10 cellular contexts compared by ENCODE assay signal in the genomic region with DNA sequence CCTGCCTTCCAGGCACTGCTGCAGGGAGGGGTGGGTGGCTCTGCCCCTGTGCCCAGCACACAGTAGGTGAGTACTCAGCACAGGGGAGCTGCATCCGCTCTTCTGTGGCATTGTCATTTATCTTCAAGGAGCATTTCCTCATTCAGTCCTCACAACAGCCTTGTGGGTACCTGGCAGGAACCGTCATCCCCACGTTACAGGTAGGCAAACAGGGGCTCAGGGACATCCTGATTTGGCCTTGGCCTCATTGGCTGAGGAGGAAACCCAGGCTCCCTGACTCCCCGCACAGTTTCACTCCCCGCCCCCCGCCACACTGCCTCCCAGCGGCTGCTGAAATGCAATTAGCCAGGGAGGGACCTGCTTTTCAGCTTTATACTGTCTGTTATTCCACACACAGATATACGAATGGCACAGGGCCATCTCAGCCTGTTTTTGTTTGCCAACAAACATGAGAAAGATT. TPM values are rescaled to one million over a fixed set of nuclear protein-coding genes. Genes with fewer than 3 reads are reported as not detected.
DNase-seq lines count a peak whose midpoint lies in the region; ATAC-seq, FAIRE-seq and TF ChIP-seq lines count a peak whose summit lies in the region.
"Had no signal": no experiment of that assay in that cellular context is flagged by ENCODE, and none has a peak within 500 bp of the region (broad histone marks: within the 10 kb centered on the region; RNA-seq: fewer than 3 reads in every experiment).

No MANE protein-coding gene starts in this region.

- H3K9me3 Mint-ChIP-seq in activated CD4-positive, alpha-beta memory T cell treated with anti-CD3 and anti-CD28 coated beads for 36 hours = no peaks in the 10 kb centered on the region
- no peaks in the 10 kb centered on the region for H3K9me3 Mint-ChIP-seq in activated CD4-positive, alpha-beta memory T cell treated with anti-CD3 and anti-CD28 coated beads, Interleukin-2, amount 10 ng/mL, durations not matched to agents 7 days and 5 days
- H3K9me3 Mint-ChIP-seq: activated T-helper 1 cell treated with anti-CD3 and anti-CD28 coated beads, Interleukin-12 subunit alpha, Interleukin-12 subunit beta, Interleukin-2, Interleukin-4 antibody, amounts not matched to agents 30 ng/mL and 10 ng/mL and 1 ng/mL, durations not matched to agents 14 hours and 24 hours and 36 hours had no signal

- no peak overlapping the region for H3K4me3 Mint-ChIP-seq in activated CD4-positive, alpha-beta memory T cell treated with anti-CD3 and anti-CD28 coated beads for 36 hours
- H3K4me3 Mint-ChIP-seq in activated CD4-positive, alpha-beta memory T cell treated with anti-CD3 and anti-CD28 coated beads, Interleukin-2, amount 10 ng/mL, durations not matched to agents 7 days and 5 days = no peak overlapping the region
- H3K4me3 Mint-ChIP-seq: activated T-helper 1 cell treated with anti-CD3 and anti-CD28 coated beads, Interleukin-12 subunit alpha, Interleukin-12 subunit beta, Interleukin-2, Interleukin-4 antibody, amounts not matched to agents 30 ng/mL and 10 ng/mL and 1 ng/mL, durations not matched to agents 14 hours and 24 hours and 36 hours had no signal

- H3K9me3 ChIP-seq in OCI-LY7 (ENCODE audit: low read length) = no peaks in the 10 kb centered on the region
- H3K9me3 ChIP-seq in small intestine (ENCODE audit: control insufficient read depth, low read depth) = no peaks in the 10 kb centered on the region
- no peaks in the 10 kb centered on the region for H3K9me3 ChIP-seq in vagina

- no peak for ATAC-seq in HG03442 (IDR thresholded peaks at IDR 0.05; ENCODE audit: unreplicated experiment)

- DNase-seq in activated CD4-positive, alpha-beta memory T cell treated with anti-CD3 and anti-CD28 coated beads for 36 hours = peak; percentile 15
- no peak for DNase-seq in activated CD4-positive, alpha-beta memory T cell treated with anti-CD3 and anti-CD28 coated beads, Interleukin-2, amount 10 ng/mL, durations not matched to agents 7 days and 5 days
- peak; percentile 63 for DNase-seq in OCI-LY7 (ENCODE audit: low spot score)
- peak; percentile 49 for DNase-seq in germinal center (ENCODE audit: low spot score)
- peak; percentile 49 for DNase-seq in small intestine
- DNase-seq in vagina (ENCODE audit: extremely low spot score in 2 of 2) = no peak
- no peak for DNase-seq in C1 segment of cervical spinal cord (lab: John Stamatoyannopoulos, UW)

- BruUV-seq in OCI-LY7 (replicated peaks; lab: Mats Ljungman, UMichigan) = no TSS peak

- peak; percentile 88 for TF ChIP-seq CTCF in OCI-LY7 (conservative IDR thresholded peaks at IDR 0.05; ENCODE audit: low read length)
- no peak for TF ChIP-seq CTCF in vagina (IDR thresholded peaks at IDR 0.05)

- CTCF ChIA-PET in activated CD4-positive, alpha-beta memory T cell treated with anti-CD3 and anti-CD28 coated beads for 36 hours (lab: Charles Lee) = no interaction called here
- CTCF ChIA-PET in activated CD4-positive, alpha-beta memory T cell treated with anti-CD3 and anti-CD28 coated beads, Interleukin-2, amount 10 ng/mL, durations not matched to agents 7 days and 5 days (lab: Charles Lee) = interaction anchor here (1.1 kb wide), 1 partner anchor 57 kb away, joined by 4 read pairs; no protein-coding TSS in a partner anchor
- CTCF ChIA-PET in OCI-LY7 (lab: Charles Lee; ENCODE audit: unreplicated experiment) = interaction anchor here (0.6 kb wide), 1 partner anchor 124 kb away, joined by 3 read pairs; no protein-coding TSS in a partner anchor

- peaks cover 9% of the 10 kb centered on the region for H3K4me1 Mint-ChIP-seq in activated CD4-positive, alpha-beta memory T cell treated with anti-CD3 and anti-CD28 coated beads for 36 hours (ENCODE audit: low read depth)
- peaks cover 7% of the 10 kb centered on the region for H3K4me1 Mint-ChIP-seq in activated CD4-positive, alpha-beta memory T cell treated with anti-CD3 and anti-CD28 coated beads, Interleukin-2, amount 10 ng/mL, durations not matched to agents 7 days and 5 days

- peak overlapping the region; percentile 67; the same call in 1 of the 2 replicates for H2AFZ ChIP-seq in OCI-LY7 (ENCODE audit: low read length)

- intact Hi-C loops in activated CD4-positive, alpha-beta memory T cell treated with anti-CD3 and anti-CD28 coated beads for 36 hours (cut with micrococcal nuclease) = no loop called here
- intact Hi-C loops in OCI-LY7 (cut with micrococcal nuclease; ENCODE audit: unreplicated experiment) = no loop called here
- intact Hi-C loops in vagina (cut with DNase I) = no loop called here

- peaks cover 6% of the 10 kb centered on the region for H3K27me3 Mint-ChIP-seq in activated CD4-positive, alpha-beta memory T cell treated with anti-CD3 and anti-CD28 coated beads for 36 hours
- peaks cover 11% of the 10 kb centered on the region for H3K27me3 Mint-ChIP-seq in activated CD4-positive, alpha-beta memory T cell treated with anti-CD3 and anti-CD28 coated beads, Interleukin-2, amount 10 ng/mL, durations not matched to agents 7 days and 5 days

- POLR2A ChIA-PET in activated CD4-positive, alpha-beta memory T cell treated with anti-CD3 and anti-CD28 coated beads for 36 hours (lab: Charles Lee) = interaction anchor here (1.7 kb wide), 1 partner anchor 18 kb away, joined by 3 read pairs; no protein-coding TSS in a partner anchor
- POLR2A ChIA-PET in activated CD4-positive, alpha-beta memory T cell treated with anti-CD3 and anti-CD28 coated beads, Interleukin-2, amount 10 ng/mL, durations not matched to agents 7 days and 5 days (lab: Charles Lee) = no interaction called here
- POLR2A ChIA-PET in OCI-LY7 (lab: Charles Lee) = interaction anchor here (0.7 kb wide), 1 partner anchor 100 kb away, joined by 3 read pairs; no protein-coding TSS in a partner anchor

- no peak overlapping the region for H3K27ac ChIP-seq in OCI-LY7 (ENCODE audit: low read depth, low read length, poor library complexity, severe bottlenecking)
- H3K27ac ChIP-seq in small intestine (ENCODE audit: low read depth in 1 of 2, low read length in 1 of 2) = no peak overlapping the region
- no peak overlapping the region for H3K27ac ChIP-seq in vagina

- H3K4me1 ChIP-seq in OCI-LY7 (ENCODE audit: insufficient read depth, low read length, poor library complexity, severe bottlenecking) (peaks cover 38% of the 10 kb centered on the region), small intestine (ENCODE audit: control insufficient read depth in 2 of 2, insufficient read depth in 1 of 2, low read depth in 1 of 2, low read length in 1 of 2) (peaks cover 0 to 4% of the 10 kb centered on the region in 2 donors), vagina (peaks cover 24% of the 10 kb centered on the region)

- H3K27me3 ChIP-seq in small intestine (ENCODE audit: control insufficient read depth in 2 of 2, insufficient read depth in 2 of 2, low read length in 2 of 2) = no peaks in the 10 kb centered on the region
- H3K27me3 ChIP-seq in vagina = no peaks in the 10 kb centered on the region

- H3K9me2 ChIP-seq in OCI-LY7 (ENCODE audit: insufficient read depth, low read length) = no peaks in the 10 kb centered on the region

- H3K79me2 ChIP-seq in OCI-LY7 (ENCODE audit: insufficient read depth, low read depth, low read length) = no peaks in the 10 kb centered on the region

- FAIRE-seq in small intestine (lab: Jason Lieb, UNC) = no peak

- H3K4me2 ChIP-seq in OCI-LY7 (ENCODE audit: low read length) = peak overlapping the region; percentile 28

- H3K36me3 Mint-ChIP-seq in activated CD4-positive, alpha-beta memory T cell treated with anti-CD3 and anti-CD28 coated beads for 36 hours = no peaks in the 10 kb centered on the region
- H3K36me3 Mint-ChIP-seq in activated CD4-positive, alpha-beta memory T cell treated with anti-CD3 and anti-CD28 coated beads, Interleukin-2, amount 10 ng/mL, durations not matched to agents 7 days and 5 days (ENCODE audit: low read depth) = no peaks in the 10 kb centered on the region

- H4K20me1 ChIP-seq in OCI-LY7 (ENCODE audit: insufficient read depth, low read length) = no peaks in the 10 kb centered on the region

- TF ChIP-seq POLR2A in vagina (IDR thresholded peaks at IDR 0.05) = no peak

- 20 to 50% (median 26%) methylated on average over 8 of the region's 8 CpGs for WGBS in small intestine, 3 donors

- no peak overlapping the region for H3K4me3 ChIP-seq in OCI-LY7 (ENCODE audit: low read depth, low read length, poor library complexity, severe bottlenecking)
- H3K4me3 ChIP-seq in small intestine (ENCODE audit: low read depth in 1 of 2, low read length in 2 of 2) = no peak overlapping the region
- H3K4me3 ChIP-seq in vagina = no peak overlapping the region

- no peaks in the 10 kb centered on the region for H3K36me3 ChIP-seq in OCI-LY7 (ENCODE audit: insufficient read depth, low read length)
- no peaks in the 10 kb centered on the region for H3K36me3 ChIP-seq in small intestine (ENCODE audit: control insufficient read depth in 2 of 2, insufficient read depth in 2 of 2, low read length in 2 of 2)
- H3K36me3 ChIP-seq in vagina = no peaks in the 10 kb centered on the region

- no peak overlapping the region for H3K27ac Mint-ChIP-seq in activated CD4-positive, alpha-beta memory T cell treated with anti-CD3 and anti-CD28 coated beads for 36 hours
- no peak overlapping the region for H3K27ac Mint-ChIP-seq in activated CD4-positive, alpha-beta memory T cell treated with anti-CD3 and anti-CD28 coated beads, Interleukin-2, amount 10 ng/mL, durations not matched to agents 7 days and 5 days
- H3K27ac Mint-ChIP-seq: activated T-helper 1 cell treated with anti-CD3 and anti-CD28 coated beads, Interleukin-12 subunit alpha, Interleukin-12 subunit beta, Interleukin-2, Interleukin-4 antibody, amounts not matched to agents 30 ng/mL and 10 ng/mL and 1 ng/mL, durations not matched to agents 14 hours and 24 hours and 36 hours had no signal

RNA-seq across cellular contexts. Expression of gene PNPLA1, which starts 24.3 kb away (rescaled TPM):
- total RNA-seq in activated CD4-positive, alpha-beta memory T cell treated with anti-CD3 and anti-CD28 coated beads for 36 hours = not detected
- under 1 TPM in 1 of 2 experiments, not detected in 1; 0.13 TPM for total RNA-seq in activated CD4-positive, alpha-beta memory T cell treated with anti-CD3 and anti-CD28 coated beads, Interleukin-2, amount 10 ng/mL, durations not matched to agents 7 days and 5 days
- total RNA-seq in OCI-LY7 (2014; rRNA removed; shearing (Covaris generic)) = not detected in 2 replicates
- total RNA-seq in OCI-LY7 (2022) (not detected in 2 replicates), vagina (not detected)
- polyA plus RNA-seq in small intestine = 1 to 10 TPM in 2 of 3 donors, under 1 TPM in 1; 0.55 to 2.7 (median 1.3) TPM
- total RNA-seq: activated T-helper 1 cell treated with anti-CD3 and anti-CD28 coated beads, Interleukin-12 subunit alpha, Interleukin-12 subunit beta, Interleukin-2, Interleukin-4 antibody, amounts not matched to agents 30 ng/mL and 10 ng/mL and 1 ng/mL, durations not matched to agents 14 hours and 24 hours and 36 hours had no signal
- polyA plus RNA-seq: BJ had no signal

RNA-seq across cellular contexts. Expression of gene BRPF3, which starts 49.1 kb away (rescaled TPM):
- total RNA-seq in activated CD4-positive, alpha-beta memory T cell treated with anti-CD3 and anti-CD28 coated beads for 36 hours = 10 to 100 TPM; 16.0 to 18.3 TPM
- 10 to 100 TPM; 21.6 to 21.8 TPM for total RNA-seq in activated CD4-positive, alpha-beta memory T cell treated with anti-CD3 and anti-CD28 coated beads, Interleukin-2, amount 10 ng/mL, durations not matched to agents 7 days and 5 days
- total RNA-seq in OCI-LY7 (2014; rRNA removed; shearing (Covaris generic)) = 3.9 and 10.4 TPM in 2 replicates
- total RNA-seq in OCI-LY7 (2022) (11.0 and 12.0 TPM in 2 replicates), vagina (18.7 TPM)
- 10 to 100 TPM; 12.7 to 20.6 (median 18.6) TPM for polyA plus RNA-seq in small intestine

Comparison
In these comparisons a context has a peak if more than half of its experiments do, and no peak if none do; other contexts are left out.
1. DNase-seq: peak in activated CD4-positive, alpha-beta memory T cell treated with anti-CD3 and anti-CD28 coated beads for 36 hours (single experiment), OCI-LY7 (single experiment), germinal center (single experiment) and small intestine (single experiment); none in activated CD4-positive, alpha-beta memory T cell treated with anti-CD3 and anti-CD28 coated beads, Interleukin-2, amount 10 ng/mL, durations not matched to agents 7 days and 5 days (single experiment), vagina (0 of 2) and C1 segment of cervical spinal cord (0 of 14).